16 cellular contexts compared by ENCODE assay signal in genomic region chr11:85750646-85751045, GRCh38.
A peak's percentile ranks its signal among the peaks of the same experiment; 100 is the strongest.
DNase-seq lines count a peak whose midpoint lies in the region; ATAC-seq lines count a peak whose summit lies in the region.
"Had no signal": no experiment of that assay in that cellular context is flagged by ENCODE, and none has a peak within 500 bp of the region (broad histone marks: within the 10 kb centered on the region; RNA-seq: fewer than 3 reads in every experiment).

No MANE protein-coding gene starts in this region.

- POLR2A ChIA-PET in activated CD4-positive, alpha-beta T cell treated with anti-CD3 and anti-CD28 coated beads, Interleukin-2, amount 10 ng/mL, durations not matched to agents 7 days and 5 days (lab: Charles Lee), result no interaction called here

- H3K4me1 Mint-ChIP-seq in activated CD4-positive, alpha-beta T cell treated with anti-CD3 and anti-CD28 coated beads, Interleukin-2, amount 10 ng/mL, durations not matched to agents 7 days and 5 days, result peaks cover 95% of the 10 kb centered on the region
- peaks cover 80% of the 10 kb centered on the region in 2 donors for H3K4me1 Mint-ChIP-seq in natural killer cell treated with Interleukin-12 subunit alpha and Interleukin-12 subunit beta and Interleukin-15 and Interleukin-18, amount 100 ng/mL, for 72 hours (ENCODE audit: low read depth in 2 of 2)

- ATAC-seq in activated naive CD4-positive, alpha-beta T cell treated with anti-CD3 and anti-CD28 coated beads, Interleukin-2, amount 50 U/mL, for 72 hours, result no peak
- peak in 1 of 2 donors; percentile 52 for ATAC-seq in natural killer cell treated with Interleukin-12 subunit alpha and Interleukin-12 subunit beta and Interleukin-15 and Interleukin-18, amount 100 ng/mL, for 72 hours
- no peak for ATAC-seq in HG03045 (IDR thresholded peaks at IDR 0.05; ENCODE audit: unreplicated experiment)
- ATAC-seq: heart right ventricle, psoas muscle had no signal

- no peaks in the 10 kb centered on the region for H3K27me3 Mint-ChIP-seq in activated CD4-positive, alpha-beta T cell treated with anti-CD3 and anti-CD28 coated beads, Interleukin-2, amount 10 ng/mL, durations not matched to agents 7 days and 5 days
- no peaks in the 10 kb centered on the region for H3K27me3 Mint-ChIP-seq in natural killer cell treated with Interleukin-12 subunit alpha and Interleukin-12 subunit beta and Interleukin-15 and Interleukin-18, amount 100 ng/mL, for 72 hours

- CTCF ChIA-PET in activated CD4-positive, alpha-beta T cell treated with anti-CD3 and anti-CD28 coated beads, Interleukin-2, amount 10 ng/mL, durations not matched to agents 7 days and 5 days (lab: Charles Lee), result interaction anchor here (0.6 kb wide), 1 partner anchor 474 kb away, joined by 3 read pairs; no protein-coding TSS in a partner anchor

- H3K9me3 Mint-ChIP-seq in activated CD4-positive, alpha-beta T cell treated with anti-CD3 and anti-CD28 coated beads, Interleukin-2, amount 10 ng/mL, durations not matched to agents 7 days and 5 days, result no peaks in the 10 kb centered on the region
- H3K9me3 Mint-ChIP-seq in activated naive CD4-positive, alpha-beta T cell treated with anti-CD3 and anti-CD28 coated beads, Interleukin-2, amount 50 U/mL, for 72 hours, result peaks cover 4% of the 10 kb centered on the region in 2 donors
- peaks cover 3% of the 10 kb centered on the region for H3K9me3 Mint-ChIP-seq in natural killer cell treated with Interleukin-12 subunit alpha and Interleukin-12 subunit beta and Interleukin-15 and Interleukin-18, amount 100 ng/mL, for 72 hours

- H3K27ac Mint-ChIP-seq in activated CD4-positive, alpha-beta T cell treated with anti-CD3 and anti-CD28 coated beads, Interleukin-2, amount 10 ng/mL, durations not matched to agents 7 days and 5 days, result peak overlapping the region; percentile 96
- H3K27ac Mint-ChIP-seq in activated naive CD4-positive, alpha-beta T cell treated with anti-CD3 and anti-CD28 coated beads, Interleukin-2, amount 50 U/mL, for 72 hours, result peak overlapping the region; percentile 10 to 24
- peak overlapping the region; percentile 97 to 100 for H3K27ac Mint-ChIP-seq in natural killer cell treated with Interleukin-12 subunit alpha and Interleukin-12 subunit beta and Interleukin-15 and Interleukin-18, amount 100 ng/mL, for 72 hours

- peak overlapping the region; percentile 48 for H3K4me3 Mint-ChIP-seq in activated CD4-positive, alpha-beta T cell treated with anti-CD3 and anti-CD28 coated beads, Interleukin-2, amount 10 ng/mL, durations not matched to agents 7 days and 5 days
- H3K4me3 Mint-ChIP-seq in natural killer cell treated with Interleukin-12 subunit alpha and Interleukin-12 subunit beta and Interleukin-15 and Interleukin-18, amount 100 ng/mL, for 72 hours, result peak overlapping the region; percentile 83

- H3K36me3 Mint-ChIP-seq in activated CD4-positive, alpha-beta T cell treated with anti-CD3 and anti-CD28 coated beads, Interleukin-2, amount 10 ng/mL, durations not matched to agents 7 days and 5 days (ENCODE audit: low read depth), result peaks cover 81% of the 10 kb centered on the region
- H3K36me3 Mint-ChIP-seq in activated naive CD4-positive, alpha-beta T cell treated with anti-CD3 and anti-CD28 coated beads, Interleukin-2, amount 50 U/mL, for 72 hours, result peaks cover 5 to 14% of the 10 kb centered on the region in 2 donors
- peaks cover 17% of the 10 kb centered on the region for H3K36me3 Mint-ChIP-seq in natural killer cell treated with Interleukin-12 subunit alpha and Interleukin-12 subunit beta and Interleukin-15 and Interleukin-18, amount 100 ng/mL, for 72 hours

- no peak for DNase-seq in activated CD4-positive, alpha-beta T cell treated with anti-CD3 and anti-CD28 coated beads, Interleukin-2, amount 10 ng/mL, durations not matched to agents 7 days and 5 days
- no peak for DNase-seq in activated CD4-positive, alpha-beta T cell treated with anti-CD3 and anti-CD28 coated beads for 48 hours
- peak; percentile 28 for DNase-seq in EH (ENCODE audit: low read depth)
- no peak for DNase-seq in activated naive CD4-positive, alpha-beta T cell treated with anti-CD3 and anti-CD28 coated beads, Interleukin-2, amount 50 U/mL, for 72 hours (ENCODE audit: low spot score in 2 of 2)
- DNase-seq in natural killer cell treated with Interleukin-12 subunit alpha and Interleukin-12 subunit beta and Interleukin-15 and Interleukin-18, amount 100 ng/mL, for 72 hours (ENCODE audit: low spot score), result no peak
- no peak for DNase-seq in activated CD4-positive, CD25-positive, alpha-beta regulatory T cell (lab: John Stamatoyannopoulos, UW)
- DNase-seq in activated gamma-delta T cell (lab: John Stamatoyannopoulos, UW), result no peak
- DNase-seq: amygdala, DMS 273 treated with DMSO at 0.1 percent for 48 hours, dorsolateral prefrontal cortex, heart right ventricle, left ventricle myocardium inferior, NCI-H510A, psoas muscle, T1000 had no signal

Comparison
In these comparisons a context has a peak if more than half of its experiments do, and no peak if none do; other contexts are left out.
1. H3K27ac Mint-ChIP-seq: peak in every context shown above with its lines; median percentile 98 in natural killer cell treated with Interleukin-12 subunit alpha and Interleukin-12 subunit beta and Interleukin-15 and Interleukin-18, amount 100 ng/mL, for 72 hours; 96 in activated CD4-positive, alpha-beta T cell treated with anti-CD3 and anti-CD28 coated beads, Interleukin-2, amount 10 ng/mL, durations not matched to agents 7 days and 5 days; 17 in activated naive CD4-positive, alpha-beta T cell treated with anti-CD3 and anti-CD28 coated beads, Interleukin-2, amount 50 U/mL, for 72 hours.